Comparison of ENCODE assay signal across 12 cellular contexts in the genomic region with DNA sequence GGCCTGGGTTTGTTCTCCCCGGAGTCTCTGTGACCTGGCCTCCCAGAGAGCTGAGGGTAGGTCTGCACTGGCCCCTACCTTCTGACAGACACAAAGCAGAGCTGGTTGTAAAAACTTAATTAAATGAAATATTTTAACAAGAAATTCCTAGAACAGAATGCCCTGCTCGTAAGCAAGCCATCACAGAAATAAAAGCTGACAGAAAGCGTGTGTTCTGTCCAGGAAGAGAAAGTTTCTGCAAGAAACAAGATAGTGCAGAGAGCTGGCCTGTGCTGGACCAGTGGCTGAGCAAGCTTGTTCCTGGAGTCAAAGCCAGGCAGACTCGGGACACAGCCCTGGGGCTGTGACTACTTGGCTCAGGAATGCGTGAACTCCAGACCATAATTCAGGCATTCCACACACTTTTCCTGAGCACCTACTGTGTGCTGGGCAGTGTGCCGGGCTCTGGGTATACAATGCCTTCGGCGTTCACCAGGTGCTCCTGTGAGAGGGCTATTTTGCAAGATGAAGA. TPM values are rescaled to one million over a fixed set of nuclear protein-coding genes. Genes with fewer than 3 reads are reported as not detected.
A peak's percentile ranks its signal among the peaks of the same experiment; 100 is the strongest.
DNase-seq lines count a peak whose midpoint lies in the region; ATAC-seq lines count a peak whose summit lies in the region.
"Had no signal": no experiment of that assay in that cellular context is flagged by ENCODE, and none has a peak within 500 bp of the region (broad histone marks: within the 10 kb centered on the region; RNA-seq: fewer than 3 reads in every experiment).

No MANE protein-coding gene starts in this region.

- in situ Hi-C loops in SK-MEL-5 (cut with HindIII; ENCODE audit: low pct_unique_long_range_greater_than_20kb, low sequenced_read_pairs), result no loop called here

- intact Hi-C loops in sciatic nerve (cut with DNase I), result no loop called here

- peak; percentile 22 for DNase-seq in ELR (ENCODE audit: low read depth)
- peak; percentile 10 for DNase-seq in SK-MEL-5 (ENCODE audit: low read depth, low spot score)
- peak; percentile 44 for DNase-seq in foreskin melanocyte
- no peak for DNase-seq in sciatic nerve (ENCODE audit: low spot score)
- DNase-seq in effector CD8-positive, alpha-beta T cell (lab: John Stamatoyannopoulos, UW), result no peak
- DNase-seq in GF-D8 (lab: John Stamatoyannopoulos, UW), result no peak
- DNase-seq in central memory CD4-positive, alpha-beta T cell, result no peak
- DNase-seq: activated CD4-positive, alpha-beta T cell treated with anti-CD3 and anti-CD28 coated beads for 48 hours; activated naive CD4-positive, alpha-beta T cell treated with Interleukin-2 at 50 U/mL for 16 hours; effector memory CD4-positive, alpha-beta T cell; immature natural killer cell had no signal

- ATAC-seq in sciatic nerve (peak; percentile 63), GM18519 (IDR thresholded peaks at IDR 0.05; ENCODE audit: low FRiP score, unreplicated experiment) (no peak)

RNA-seq across cellular contexts. Expression of gene APOB, which starts 51.6 kb away (rescaled TPM):
- not detected in 2 replicates for total RNA-seq in SK-MEL-5 (2014; rRNA removed; shearing (Covaris generic))
- not detected in 2 replicates for polyA plus RNA-seq in SK-MEL-5 (2015; cell fraction: cytosol; rRNA removed)
- polyA plus RNA-seq in SK-MEL-5 (2015; cell fraction: nucleus; rRNA removed), result not detected in 2 replicates
- total RNA-seq in sciatic nerve, result 2.9 TPM
- polyA plus RNA-seq: immature natural killer cell had no signal

Comparison
In these comparisons a context has a peak if more than half of its experiments do, and no peak if none do; other contexts are left out.
1. DNase-seq: peak in ELR (single experiment), SK-MEL-5 (single experiment) and foreskin melanocyte (single experiment); none in sciatic nerve (single experiment), effector CD8-positive, alpha-beta T cell (single experiment), GF-D8 (single experiment) and central memory CD4-positive, alpha-beta T cell (single experiment).